9 cellular contexts compared by ENCODE assay signal in genomic region chr7:131554880-131555516, GRCh38. TPM values are rescaled to one million over a fixed set of nuclear protein-coding genes. Genes with fewer than 3 reads are reported as not detected.
DNase-seq lines count a peak whose midpoint lies in the region; ATAC-seq and TF ChIP-seq lines count a peak whose summit lies in the region.
"Had no signal": no experiment of that assay in that cellular context is flagged by ENCODE, and none has a peak within 500 bp of the region (broad histone marks: within the 10 kb centered on the region; RNA-seq: fewer than 3 reads in every experiment).

No MANE protein-coding gene starts in this region.

- intact Hi-C loops in left ventricle myocardium inferior (cut with micrococcal nuclease) (no loop called here), gastrocnemius medialis (cut with DNase I; ENCODE audit: low total_unique reads) (no loop called here)

- H3K4me3 ChIP-seq in GM23248 (peak overlapping the region; percentile 80), OCI-LY1 (ENCODE audit: low read depth, low read length, poor library complexity, severe bottlenecking) (peak overlapping the region; percentile 58), left ventricle myocardium inferior (peak overlapping the region; percentile 80), gastrocnemius medialis (peak overlapping the region; percentile 59 to 86 (median 68)), MG63 (no peak overlapping the region)

- H3K27me3 ChIP-seq in GM23248 (replicated peaks; ENCODE audit: insufficient read depth) (no peaks in the 10 kb centered on the region), OCI-LY1 (ENCODE audit: insufficient read depth, low read length) (peaks cover 15% of the 10 kb centered on the region; the same call in 1 of the 2 replicates), left ventricle myocardium inferior (ENCODE audit: low read depth) (no peaks in the 10 kb centered on the region), gastrocnemius medialis (no peaks in the 10 kb centered on the region), MG63 (peaks cover 18% of the 10 kb centered on the region)

- H3K9me3 ChIP-seq in GM23248 (ENCODE audit: low read depth) (no peaks in the 10 kb centered on the region), OCI-LY1 (ENCODE audit: low read length) (no peaks in the 10 kb centered on the region), left ventricle myocardium inferior (replicated peaks) (no peaks in the 10 kb centered on the region), gastrocnemius medialis (no peaks in the 10 kb centered on the region), MG63 (no peaks in the 10 kb centered on the region)

- no peak for TF ChIP-seq CTCF in OCI-LY1 (IDR thresholded peaks at IDR 0.05; ENCODE audit: low read length)
- TF ChIP-seq CTCF in left ventricle myocardium inferior (IDR thresholded peaks at IDR 0.05; ENCODE audit: borderline replicate concordance): no peak
- no peak for TF ChIP-seq CTCF in gastrocnemius medialis (IDR thresholded peaks at IDR 0.05 in 4 of 5, conservative IDR thresholded peaks at IDR 0.05 in 1 of 5)

- H3K79me2 ChIP-seq in GM23248 (ENCODE audit: insufficient read depth) (peaks cover 70% of the 10 kb centered on the region), OCI-LY1 (ENCODE audit: insufficient read depth, low read length) (no peaks in the 10 kb centered on the region)

- WGBS in GM23248 (ENCODE audit: low coverage in 1 of 2, low lambda C conversion rate in 2 of 2, missing lambda C conversion rate in 2 of 2), 2 experiments: 39 to 42% methylated on average over 12 of the region's 12 CpGs

- ATAC-seq in gastrocnemius medialis: no peak

- no peak for TF ChIP-seq POLR2A in gastrocnemius medialis (IDR thresholded peaks at IDR 0.05)

- H3F3A ChIP-seq in GM23248 (ENCODE audit: insufficient read depth): peaks cover 22% of the 10 kb centered on the region
- H3F3A ChIP-seq in OCI-LY1 (ENCODE audit: insufficient read depth, low read length): no peaks in the 10 kb centered on the region

- no peaks in the 10 kb centered on the region for H3K36me3 ChIP-seq in GM23248 (ENCODE audit: low read depth)
- no peaks in the 10 kb centered on the region for H3K36me3 ChIP-seq in OCI-LY1 (ENCODE audit: insufficient read depth, low read length)
- H3K36me3 ChIP-seq in left ventricle myocardium inferior: no peaks in the 10 kb centered on the region
- H3K36me3 ChIP-seq in gastrocnemius medialis: no peaks in the 10 kb centered on the region
- no peaks in the 10 kb centered on the region for H3K36me3 ChIP-seq in MG63

- in situ Hi-C loops in GM23248 (cut with MboI) (no loop called here), gastrocnemius medialis (cut with MboI; ENCODE audit: low sequenced_read_pairs in 4 of 4) (no loop called here)

- H2AFZ ChIP-seq in GM23248 (no peak overlapping the region), OCI-LY1 (ENCODE audit: low read length) (no peak overlapping the region)

- H3K9me2 ChIP-seq in GM23248 (ENCODE audit: insufficient read depth) (no peaks in the 10 kb centered on the region), OCI-LY1 (ENCODE audit: low read depth, low read length) (no peaks in the 10 kb centered on the region)

- H3K4me1 ChIP-seq in GM23248 (ENCODE audit: insufficient read depth): peaks cover 51% of the 10 kb centered on the region
- H3K4me1 ChIP-seq in OCI-LY1 (ENCODE audit: insufficient read depth, low read length, severe bottlenecking): peaks cover 19% of the 10 kb centered on the region
- peaks cover 83% of the 10 kb centered on the region for H3K4me1 ChIP-seq in left ventricle myocardium inferior
- peaks cover 11 to 25% of the 10 kb centered on the region in 2 donors for H3K4me1 ChIP-seq in gastrocnemius medialis

- H3K9ac ChIP-seq in GM23248 (peak overlapping the region; percentile 75), OCI-LY1 (ENCODE audit: low read length) (no peak overlapping the region)

- H4K20me1 ChIP-seq in GM23248 (ENCODE audit: insufficient read depth) (no peaks in the 10 kb centered on the region), OCI-LY1 (ENCODE audit: insufficient read depth, low read length) (no peaks in the 10 kb centered on the region)

- H3K4me2 ChIP-seq in GM23248 (ENCODE audit: unreplicated experiment) (peak overlapping the region; percentile 87), OCI-LY1 (ENCODE audit: low read length) (peak overlapping the region; percentile 75)

- DNase-seq in GM23248: no peak
- no peak for DNase-seq in left ventricle myocardium inferior
- DNase-seq in gastrocnemius medialis: no peak
- no peak for DNase-seq in MG63
- DNase-seq in GF-D8 (lab: John Stamatoyannopoulos, UW): no peak
- no peak for DNase-seq in OCI-M1 (lab: John Stamatoyannopoulos, UW)
- DNase-seq: NCI-H510A treated with DMSO at 0.1 percent for 48 hours had no signal

- no peak overlapping the region for H3K27ac ChIP-seq in GM23248
- H3K27ac ChIP-seq in OCI-LY1 (ENCODE audit: low read depth, low read length, poor library complexity, severe bottlenecking): no peak overlapping the region
- peak overlapping the region; percentile 95 for H3K27ac ChIP-seq in left ventricle myocardium inferior (replicated peaks)
- peak overlapping the region; percentile 65 to 79 (median 66) for H3K27ac ChIP-seq in gastrocnemius medialis
- H3K27ac ChIP-seq: epithelial cell of prostate had no signal

RNA-seq across cellular contexts. Expression of gene PODXL, which starts 1.4 kb away (rescaled TPM):
- 42.7 and 50.1 TPM in 2 replicates for total RNA-seq in GM23248 (2014; rRNA removed; shearing (Covaris generic))
- polyA plus RNA-seq in GM23248 (2016; fragmentation: Nextera tagmentation; extraction: Ambion mirVana): 32.8 and 33.6 TPM in 2 replicates
- total RNA-seq in left ventricle myocardium inferior (67.4 TPM), gastrocnemius medialis (10 to 100 TPM in 3 of 4 donors, 1 to 10 TPM in 1; 7.9 to 21.3 (median 13.2) TPM)
- 1.0 and 1.2 TPM in 2 replicates for total RNA-seq in MG63 (2014; rRNA removed; shearing (Covaris generic); ENCODE audit: low replicate concordance)

Comparison
In these comparisons a context has a peak if more than half of its experiments do, and no peak if none do; other contexts are left out.
1. H3K27ac ChIP-seq: peak in left ventricle myocardium inferior (single experiment) and gastrocnemius medialis (4 of 4); none in GM23248 (single experiment) and OCI-LY1 (single experiment).